ENCODE assay signal across 1 cellular context in genomic region chr2:53877556-53877955, GRCh38.
TF ChIP-seq lines count a peak whose summit lies in the region.

No MANE protein-coding gene starts in this region.

TF ChIP-seq in HepG2, 621 proteins besides CTCF, POLR2A, EP300 and RAD21 (continued from another document):
- TF ChIP-seq NFE2 (CRISPR knock-in tag; IDR thresholded peaks at IDR 0.05): no peak
